In genomic region chr13:53839461-53839860, GRCh38 we compare ENCODE assay signal across 34 cellular contexts.
"Had no signal": no experiment of that assay in that cellular context is flagged by ENCODE, and none has a peak within 500 bp of the region (broad histone marks: within the 10 kb centered on the region; RNA-seq: fewer than 3 reads in every experiment).

No MANE protein-coding gene starts in this region.

- ATAC-seq: activated naive CD4-positive, alpha-beta T cell treated with anti-CD3 and anti-CD28 coated beads, Interleukin-2, amount 50 U/mL, for 72 hours; activated naive CD8-positive, alpha-beta T cell treated with anti-CD3 and anti-CD28 coated beads, Interleukin-2, amount 50 U/mL, for 24 hours; activated T-cell treated with anti-CD3 and anti-CD28 coated beads, Interleukin-2, amount 50 U/mL, for 4 hours; activated T-cell treated with anti-CD3 and anti-CD28 coated beads, Interleukin-2, amount 50 U/mL, for 72 hours; activated T-helper 17 cell treated with anti-CD3 and anti-CD28 coated beads, Interleukin-2, amount 50 U/mL, for 72 hours; body of pancreas had no signal

- DNase-seq: activated effector memory CD4-positive, alpha-beta T cell treated with anti-CD3 and anti-CD28 coated beads, Interleukin-2, amount 50 U/mL, for 16 hours; activated effector memory CD4-positive, alpha-beta T cell treated with Interleukin-2 at 50 U/mL for 16 hours; activated gamma-delta T cell; activated gamma-delta T cell treated with Interleukin-2 at 50 U/mL for 16 hours; activated naive CD4-positive, alpha-beta T cell; activated naive CD4-positive, alpha-beta T cell treated with anti-CD3 and anti-CD28 coated beads for 36 hours; activated naive CD4-positive, alpha-beta T cell treated with anti-CD3 and anti-CD28 coated beads, Interleukin-2, amount 10 ng/mL, durations not matched to agents 7 days and 5 days; activated naive CD4-positive, alpha-beta T cell treated with anti-CD3 and anti-CD28 coated beads, Interleukin-2, amount 50 U/mL, for 16 hours; activated naive CD4-positive, alpha-beta T cell treated with Interleukin-2 at 50 U/mL for 16 hours; activated naive CD8-positive, alpha-beta T cell treated with anti-CD3 and anti-CD28 coated beads for 36 hours; activated naive CD8-positive, alpha-beta T cell treated with anti-CD3 and anti-CD28 coated beads, Interleukin-2, amount 10 ng/mL, durations not matched to agents 7 days and 5 days; activated naive CD8-positive, alpha-beta T cell treated with anti-CD3 and anti-CD28 coated beads, Interleukin-2, amount 50 U/mL, for 24 hours; activated T-cell treated with anti-CD3 and anti-CD28 coated beads, Interleukin-2, amount 50 U/mL, for 24 hours; activated T-cell treated with anti-CD3 and anti-CD28 coated beads, Interleukin-2, amount 50 U/mL, for 4 hours; activated T-cell treated with anti-CD3 and anti-CD28 coated beads, Interleukin-2, amount 50 U/mL, for 48 hours; activated T-cell treated with anti-CD3 and anti-CD28 coated beads, Interleukin-2, amount 50 U/mL, for 72 hours; adrenal gland; amniotic stem cell; amygdala; anterior cingulate cortex; aorta; body of pancreas; brain microvascular endothelial cell; caudate nucleus; central memory CD4-positive, alpha-beta T cell; cerebellar nuclear complex had no signal

- H3K27ac Mint-ChIP-seq: activated naive CD4-positive, alpha-beta T cell treated with anti-CD3 and anti-CD28 coated beads for 36 hours; activated naive CD4-positive, alpha-beta T cell treated with anti-CD3 and anti-CD28 coated beads, Interleukin-2, amount 10 ng/mL, durations not matched to agents 7 days and 5 days; activated naive CD4-positive, alpha-beta T cell treated with anti-CD3 and anti-CD28 coated beads, Interleukin-2, amount 50 U/mL, for 24 hours; activated naive CD4-positive, alpha-beta T cell treated with anti-CD3 and anti-CD28 coated beads, Interleukin-2, amount 50 U/mL, for 72 hours; activated naive CD8-positive, alpha-beta T cell; activated naive CD8-positive, alpha-beta T cell treated with anti-CD3 and anti-CD28 coated beads for 36 hours; activated naive CD8-positive, alpha-beta T cell treated with anti-CD3 and anti-CD28 coated beads, Interleukin-2, amount 10 ng/mL, durations not matched to agents 7 days and 5 days; activated naive CD8-positive, alpha-beta T cell treated with anti-CD3 and anti-CD28 coated beads, Interleukin-2, amount 50 U/mL, for 24 hours; activated T-cell treated with anti-CD3 and anti-CD28 coated beads, Interleukin-2, amount 50 U/mL, for 24 hours; activated T-cell treated with anti-CD3 and anti-CD28 coated beads, Interleukin-2, amount 50 U/mL, for 72 hours; activated T-helper 1 cell treated with anti-CD3 and anti-CD28 coated beads, Interleukin-12 subunit alpha, Interleukin-12 subunit beta, Interleukin-2, Interleukin-4 antibody, amounts not matched to agents 30 ng/mL and 10 ng/mL and 1 ng/mL, durations not matched to agents 14 hours and 24 hours and 36 hours; activated T-helper 17 cell treated with anti-CD3 and anti-CD28 coated beads, Interleukin-2, amount 50 U/mL, for 72 hours; activated T-helper 2 cell treated with anti-CD3 and anti-CD28 coated beads, Interferon-gamma antibody, Interleukin-2, Interleukin-4, amounts not matched to agents 10 μg/mL and 5 μg/mL and 100 μg/mL, durations not matched to agents 14 hours and 24 hours and 36 hours; brain had no signal

- H3K4me1 Mint-ChIP-seq: activated naive CD4-positive, alpha-beta T cell treated with anti-CD3 and anti-CD28 coated beads, Interleukin-2, amount 10 ng/mL, durations not matched to agents 7 days and 5 days; activated naive CD4-positive, alpha-beta T cell treated with anti-CD3 and anti-CD28 coated beads, Interleukin-2, amount 50 U/mL, for 24 hours; activated naive CD8-positive, alpha-beta T cell treated with anti-CD3 and anti-CD28 coated beads for 36 hours; activated naive CD8-positive, alpha-beta T cell treated with anti-CD3 and anti-CD28 coated beads, Interleukin-2, amount 10 ng/mL, durations not matched to agents 7 days and 5 days; activated naive CD8-positive, alpha-beta T cell treated with anti-CD3 and anti-CD28 coated beads, Interleukin-2, amount 50 U/mL, for 24 hours; activated T-helper 17 cell treated with anti-CD3 and anti-CD28 coated beads, Interleukin-2, amount 50 U/mL, for 72 hours; brain; central memory CD8-positive, alpha-beta T cell had no signal

- H3K27me3 Mint-ChIP-seq: activated naive CD4-positive, alpha-beta T cell treated with anti-CD3 and anti-CD28 coated beads, Interleukin-2, amount 10 ng/mL, durations not matched to agents 7 days and 5 days; activated naive CD4-positive, alpha-beta T cell treated with anti-CD3 and anti-CD28 coated beads, Interleukin-2, amount 50 U/mL, for 24 hours; activated naive CD8-positive, alpha-beta T cell; activated naive CD8-positive, alpha-beta T cell treated with anti-CD3 and anti-CD28 coated beads for 36 hours; activated naive CD8-positive, alpha-beta T cell treated with anti-CD3 and anti-CD28 coated beads, Interleukin-2, amount 10 ng/mL, durations not matched to agents 7 days and 5 days; activated naive CD8-positive, alpha-beta T cell treated with anti-CD3 and anti-CD28 coated beads, Interleukin-2, amount 50 U/mL, for 24 hours; activated T-cell treated with anti-CD3 and anti-CD28 coated beads, Interleukin-2, amount 50 U/mL, for 24 hours; activated T-helper 17 cell treated with anti-CD3 and anti-CD28 coated beads, Interleukin-2, amount 50 U/mL, for 72 hours; central memory CD8-positive, alpha-beta T cell had no signal

- H3K36me3 Mint-ChIP-seq: activated naive CD4-positive, alpha-beta T cell treated with anti-CD3 and anti-CD28 coated beads, Interleukin-2, amount 10 ng/mL, durations not matched to agents 7 days and 5 days; activated naive CD4-positive, alpha-beta T cell treated with anti-CD3 and anti-CD28 coated beads, Interleukin-2, amount 50 U/mL, for 24 hours; activated naive CD4-positive, alpha-beta T cell treated with anti-CD3 and anti-CD28 coated beads, Interleukin-2, amount 50 U/mL, for 72 hours; activated naive CD8-positive, alpha-beta T cell; activated naive CD8-positive, alpha-beta T cell treated with anti-CD3 and anti-CD28 coated beads for 36 hours; activated naive CD8-positive, alpha-beta T cell treated with anti-CD3 and anti-CD28 coated beads, Interleukin-2, amount 10 ng/mL, durations not matched to agents 7 days and 5 days; brain had no signal

- H3K4me3 Mint-ChIP-seq: activated naive CD4-positive, alpha-beta T cell treated with anti-CD3 and anti-CD28 coated beads for 36 hours; activated naive CD4-positive, alpha-beta T cell treated with anti-CD3 and anti-CD28 coated beads, Interleukin-2, amount 10 ng/mL, durations not matched to agents 7 days and 5 days; activated naive CD4-positive, alpha-beta T cell treated with anti-CD3 and anti-CD28 coated beads, Interleukin-2, amount 50 U/mL, for 24 hours; activated naive CD8-positive, alpha-beta T cell; activated naive CD8-positive, alpha-beta T cell treated with anti-CD3 and anti-CD28 coated beads for 36 hours; activated naive CD8-positive, alpha-beta T cell treated with anti-CD3 and anti-CD28 coated beads, Interleukin-2, amount 10 ng/mL, durations not matched to agents 7 days and 5 days; activated naive CD8-positive, alpha-beta T cell treated with anti-CD3 and anti-CD28 coated beads, Interleukin-2, amount 50 U/mL, for 24 hours; activated T-cell treated with anti-CD3 and anti-CD28 coated beads, Interleukin-2, amount 50 U/mL, for 24 hours; activated T-cell treated with anti-CD3 and anti-CD28 coated beads, Interleukin-2, amount 50 U/mL, for 4 hours; activated T-cell treated with anti-CD3 and anti-CD28 coated beads, Interleukin-2, amount 50 U/mL, for 72 hours; activated T-helper 1 cell treated with anti-CD3 and anti-CD28 coated beads, Interleukin-12 subunit alpha, Interleukin-12 subunit beta, Interleukin-2, Interleukin-4 antibody, amounts not matched to agents 30 ng/mL and 10 ng/mL and 1 ng/mL, durations not matched to agents 14 hours and 24 hours and 36 hours; activated T-helper 17 cell treated with anti-CD3 and anti-CD28 coated beads, Interleukin-2, amount 50 U/mL, for 72 hours; brain; central memory CD8-positive, alpha-beta T cell had no signal
